ENCODE assay signal across 1 cellular context in the genomic region with DNA sequence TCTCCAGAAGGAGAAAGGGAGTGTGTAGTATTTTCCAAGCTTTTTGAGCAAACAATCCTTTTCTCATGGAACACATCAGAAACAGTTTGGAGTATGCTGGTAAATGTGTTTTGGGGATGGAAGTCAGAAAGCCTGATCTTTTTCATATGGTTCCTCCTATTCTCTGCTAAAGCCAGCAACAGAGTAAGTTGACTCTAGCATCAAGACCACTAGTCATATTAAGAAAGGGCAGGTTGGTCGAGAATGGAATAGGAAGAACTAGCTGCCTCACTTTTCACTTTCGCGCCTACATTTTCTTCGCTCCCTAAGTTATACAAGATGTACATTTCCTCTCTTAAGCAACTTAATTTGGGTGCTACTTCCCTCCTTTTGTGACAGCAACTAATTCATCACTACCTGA.
TF ChIP-seq lines count a peak whose summit lies in the region.

No MANE protein-coding gene starts in this region.

TF ChIP-seq in HepG2, 621 proteins besides CTCF, POLR2A, EP300 and RAD21:
- TF ChIP-seq ASH2L (IDR thresholded peaks at IDR 0.05; ENCODE audit: insufficient read length, low read depth, low read length) (no peak), NCOA2 (CRISPR knock-in tag; IDR thresholded peaks at IDR 0.05) (no peak), AKAP8 (CRISPR knock-in tag; IDR thresholded peaks at IDR 0.05) (no peak), ZNF83 (CRISPR knock-in tag; IDR thresholded peaks at IDR 0.05; ENCODE audit: borderline replicate concordance) (no peak), ZBTB20 (CRISPR knock-in tag; IDR thresholded peaks at IDR 0.05; ENCODE audit: borderline replicate concordance, low read depth) (no peak), TCF12 (IDR thresholded peaks at IDR 0.05) (no peak), TCF12 (CRISPR knock-in tag; IDR thresholded peaks at IDR 0.05) (no peak), CBFB (CRISPR knock-in tag; IDR thresholded peaks at IDR 0.05) (no peak)
- TF ChIP-seq, protein P1, sequence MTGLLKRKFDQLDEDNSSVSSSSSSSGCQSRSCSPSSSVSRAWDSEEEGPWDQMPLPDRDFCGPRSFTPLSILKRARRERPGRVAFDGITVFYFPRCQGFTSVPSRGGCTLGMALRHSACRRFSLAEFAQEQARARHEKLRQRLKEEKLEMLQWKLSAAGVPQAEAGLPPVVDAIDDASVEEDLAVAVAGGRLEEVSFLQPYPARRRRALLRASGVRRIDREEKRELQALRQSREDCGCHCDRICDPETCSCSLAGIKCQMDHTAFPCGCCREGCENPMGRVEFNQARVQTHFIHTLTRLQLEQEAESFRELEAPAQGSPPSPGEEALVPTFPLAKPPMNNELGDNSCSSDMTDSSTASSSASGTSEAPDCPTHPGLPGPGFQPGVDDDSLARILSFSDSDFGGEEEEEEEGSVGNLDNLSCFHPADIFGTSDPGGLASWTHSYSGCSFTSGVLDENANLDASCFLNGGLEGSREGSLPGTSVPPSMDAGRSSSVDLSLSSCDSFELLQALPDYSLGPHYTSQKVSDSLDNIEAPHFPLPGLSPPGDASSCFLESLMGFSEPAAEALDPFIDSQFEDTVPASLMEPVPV (CRISPR knock-in tag; IDR thresholded peaks at IDR 0.05), result no peak
